Comparison of ENCODE assay signal across 1 cellular context in the genomic region with DNA sequence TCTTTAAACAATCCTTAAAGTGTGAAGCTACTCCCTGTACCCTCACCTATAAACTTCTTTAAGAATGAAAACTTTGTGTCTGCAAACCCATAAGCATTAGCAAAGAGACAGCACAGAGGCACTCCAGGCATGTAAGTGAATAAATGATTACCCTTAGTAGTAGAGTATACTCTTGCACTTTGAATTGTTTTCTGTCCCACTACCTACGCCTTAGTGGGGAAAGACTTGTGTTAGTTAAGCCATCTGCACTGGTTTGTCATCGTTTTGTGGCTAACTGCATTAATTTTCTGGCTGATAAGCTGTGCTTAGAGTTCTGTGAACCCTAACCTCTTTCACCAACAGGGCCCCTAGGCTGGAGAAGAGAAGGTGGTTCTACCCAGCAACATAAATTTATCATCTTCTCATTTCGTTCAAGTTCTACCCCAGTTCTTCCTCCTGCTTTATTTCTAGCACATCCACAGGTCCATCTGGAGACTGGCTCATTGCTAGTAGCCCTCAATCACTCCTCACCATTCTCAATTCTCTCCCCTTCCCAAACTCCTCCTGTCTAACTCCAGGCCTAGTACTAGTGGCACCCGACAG.
TF ChIP-seq lines count a peak whose summit lies in the region.

No MANE protein-coding gene starts in this region.

TF ChIP-seq in K562, 482 proteins besides CTCF, POLR2A, EP300 and RAD21:
- TF ChIP-seq, protein P1, sequence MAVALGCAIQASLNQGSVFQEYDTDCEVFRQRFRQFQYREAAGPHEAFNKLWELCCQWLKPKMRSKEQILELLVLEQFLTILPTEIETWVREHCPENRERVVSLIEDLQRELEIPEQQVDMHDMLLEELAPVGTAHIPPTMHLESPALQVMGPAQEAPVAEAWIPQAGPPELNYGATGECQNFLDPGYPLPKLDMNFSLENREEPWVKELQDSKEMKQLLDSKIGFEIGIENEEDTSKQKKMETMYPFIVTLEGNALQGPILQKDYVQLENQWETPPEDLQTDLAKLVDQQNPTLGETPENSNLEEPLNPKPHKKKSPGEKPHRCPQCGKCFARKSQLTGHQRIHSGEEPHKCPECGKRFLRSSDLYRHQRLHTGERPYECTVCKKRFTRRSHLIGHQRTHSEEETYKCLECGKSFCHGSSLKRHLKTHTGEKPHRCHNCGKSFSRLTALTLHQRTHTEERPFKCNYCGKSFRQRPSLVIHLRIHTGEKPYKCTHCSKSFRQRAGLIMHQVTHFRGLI (CRISPR knock-in tag; IDR thresholded peaks at IDR 0.05): no peak
- TF ChIP-seq ETV5 (CRISPR knock-in tag; IDR thresholded peaks at IDR 0.05; ENCODE audit: low read depth) (0 out of 2 replicates have a peak, but pooled peaks have one; percentile 1), DNMT1 (IDR thresholded peaks at IDR 0.05) (no peak), KDM1A (IDR thresholded peaks at IDR 0.05) (peak in 1 of 2 experiments; percentile 32; a peak in 1 of 4 replicates), HDAC2 (IDR thresholded peaks at IDR 0.05) (0 out of 2 replicates have a peak, but pooled peaks have one; percentile 6), RCOR1 (IDR thresholded peaks at IDR 0.05; ENCODE audit: borderline replicate concordance in 1 of 2, low read depth in 2 of 2, low read length in 2 of 2) (0 out of 4 replicates have a peak, but pooled peaks of 1 of the 2 experiments have one; percentile 20), POLR2H (tag; IDR thresholded peaks at IDR 0.05; ENCODE audit: low read depth) (no peak), YY1 (IDR thresholded peaks at IDR 0.05; ENCODE audit: borderline replicate concordance in 1 of 3, control insufficient read depth in 1 of 3, extremely low read depth in 1 of 3, insufficient read depth in 3 of 3, insufficient read length in 1 of 3, insufficient replicate concordance in 2 of 3, low read depth in 1 of 3, low read length in 2 of 3) (no peak), NFATC3 (IDR thresholded peaks at IDR 0.05) (0 out of 2 replicates have a peak, but pooled peaks have one; percentile 46)
- TF ChIP-seq, protein P2, sequence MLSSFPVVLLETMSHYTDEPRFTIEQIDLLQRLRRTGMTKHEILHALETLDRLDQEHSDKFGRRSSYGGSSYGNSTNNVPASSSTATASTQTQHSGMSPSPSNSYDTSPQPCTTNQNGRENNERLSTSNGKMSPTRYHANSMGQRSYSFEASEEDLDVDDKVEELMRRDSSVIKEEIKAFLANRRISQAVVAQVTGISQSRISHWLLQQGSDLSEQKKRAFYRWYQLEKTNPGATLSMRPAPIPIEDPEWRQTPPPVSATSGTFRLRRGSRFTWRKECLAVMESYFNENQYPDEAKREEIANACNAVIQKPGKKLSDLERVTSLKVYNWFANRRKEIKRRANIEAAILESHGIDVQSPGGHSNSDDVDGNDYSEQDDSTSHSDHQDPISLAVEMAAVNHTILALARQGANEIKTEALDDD (IDR thresholded peaks at IDR 0.05): peak; percentile 85; the same call in 1 of the 2 replicates
TF ChIP-seq in K562: peak in this region for 6.
